Comparison of ENCODE assay signal across 1 cellular context in genomic region chr9:111917201-111917600, GRCh38.
TF ChIP-seq lines count a peak whose summit lies in the region.

No MANE protein-coding gene starts in this region.

TF ChIP-seq in IMR-90, 13 proteins besides CTCF, POLR2A, EP300 and RAD21:
- TF ChIP-seq NFE2L2 (IDR thresholded peaks at IDR 0.05; ENCODE audit: low read depth, low read length) = no peak
- TF ChIP-seq MXI1 (IDR thresholded peaks at IDR 0.05; ENCODE audit: borderline replicate concordance, low read depth, low read length) = no peak
- TF ChIP-seq USF2 (IDR thresholded peaks at IDR 0.05; ENCODE audit: low read depth, low read length) = no peak
- no peak for TF ChIP-seq FOS (IDR thresholded peaks at IDR 0.05; ENCODE audit: low read depth, low read length)
- no peak for TF ChIP-seq CEBPB (IDR thresholded peaks at IDR 0.05; ENCODE audit: low read depth, low read length)
- no peak for TF ChIP-seq ELK1 (IDR thresholded peaks at IDR 0.05; ENCODE audit: borderline replicate concordance, low read depth, low read length)
- no peak for TF ChIP-seq MAZ (IDR thresholded peaks at IDR 0.05; ENCODE audit: borderline replicate concordance, low read depth, low read length)
- TF ChIP-seq RCOR1 (IDR thresholded peaks at IDR 0.05; ENCODE audit: insufficient replicate concordance, low read length) = no peak
- TF ChIP-seq SMC3 (IDR thresholded peaks at IDR 0.05; ENCODE audit: low read depth, low read length) = no peak
- TF ChIP-seq BHLHE40 (IDR thresholded peaks at IDR 0.05; ENCODE audit: low read depth, low read length) = no peak
- TF ChIP-seq MAFK (IDR thresholded peaks at IDR 0.05; ENCODE audit: low read depth, low read length) = no peak
- TF ChIP-seq CHD1 (IDR thresholded peaks at IDR 0.05; ENCODE audit: low read depth, low read length) = no peak
- no peak for TF ChIP-seq RFX5 (IDR thresholded peaks at IDR 0.05; ENCODE audit: low read depth, low read length)
